ENCODE assay signal across 5 cellular contexts in the genomic region with DNA sequence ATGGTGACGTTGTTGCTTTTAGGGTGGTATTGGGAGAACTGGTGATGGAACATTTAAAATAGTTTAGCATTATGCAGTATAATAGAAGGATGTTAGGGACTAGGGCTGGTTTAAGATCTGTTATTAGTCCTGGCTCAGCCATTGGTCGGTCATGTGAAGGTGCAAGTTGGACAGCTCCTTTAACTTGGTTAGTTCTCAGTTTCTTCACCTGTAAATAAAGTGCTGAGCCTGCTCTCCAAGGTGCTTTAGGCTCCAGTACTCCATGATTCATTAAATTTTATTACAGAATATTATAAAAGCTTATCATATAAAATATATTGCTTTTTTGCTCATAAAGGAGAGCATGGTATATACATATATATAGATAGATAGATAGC.
TF ChIP-seq lines count a peak whose summit lies in the region.

No MANE protein-coding gene starts in this region.

TF ChIP-seq in SK-N-SH, 30 proteins besides CTCF, POLR2A, EP300 and RAD21:
- TF ChIP-seq, protein P1, sequence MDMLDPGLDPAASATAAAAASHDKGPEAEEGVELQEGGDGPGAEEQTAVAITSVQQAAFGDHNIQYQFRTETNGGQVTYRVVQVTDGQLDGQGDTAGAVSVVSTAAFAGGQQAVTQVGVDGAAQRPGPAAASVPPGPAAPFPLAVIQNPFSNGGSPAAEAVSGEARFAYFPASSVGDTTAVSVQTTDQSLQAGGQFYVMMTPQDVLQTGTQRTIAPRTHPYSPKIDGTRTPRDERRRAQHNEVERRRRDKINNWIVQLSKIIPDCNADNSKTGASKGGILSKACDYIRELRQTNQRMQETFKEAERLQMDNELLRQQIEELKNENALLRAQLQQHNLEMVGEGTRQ (IDR thresholded peaks at IDR 0.05; ENCODE audit: borderline replicate concordance, low read depth, low read length) = no peak
- TF ChIP-seq, protein P2, sequence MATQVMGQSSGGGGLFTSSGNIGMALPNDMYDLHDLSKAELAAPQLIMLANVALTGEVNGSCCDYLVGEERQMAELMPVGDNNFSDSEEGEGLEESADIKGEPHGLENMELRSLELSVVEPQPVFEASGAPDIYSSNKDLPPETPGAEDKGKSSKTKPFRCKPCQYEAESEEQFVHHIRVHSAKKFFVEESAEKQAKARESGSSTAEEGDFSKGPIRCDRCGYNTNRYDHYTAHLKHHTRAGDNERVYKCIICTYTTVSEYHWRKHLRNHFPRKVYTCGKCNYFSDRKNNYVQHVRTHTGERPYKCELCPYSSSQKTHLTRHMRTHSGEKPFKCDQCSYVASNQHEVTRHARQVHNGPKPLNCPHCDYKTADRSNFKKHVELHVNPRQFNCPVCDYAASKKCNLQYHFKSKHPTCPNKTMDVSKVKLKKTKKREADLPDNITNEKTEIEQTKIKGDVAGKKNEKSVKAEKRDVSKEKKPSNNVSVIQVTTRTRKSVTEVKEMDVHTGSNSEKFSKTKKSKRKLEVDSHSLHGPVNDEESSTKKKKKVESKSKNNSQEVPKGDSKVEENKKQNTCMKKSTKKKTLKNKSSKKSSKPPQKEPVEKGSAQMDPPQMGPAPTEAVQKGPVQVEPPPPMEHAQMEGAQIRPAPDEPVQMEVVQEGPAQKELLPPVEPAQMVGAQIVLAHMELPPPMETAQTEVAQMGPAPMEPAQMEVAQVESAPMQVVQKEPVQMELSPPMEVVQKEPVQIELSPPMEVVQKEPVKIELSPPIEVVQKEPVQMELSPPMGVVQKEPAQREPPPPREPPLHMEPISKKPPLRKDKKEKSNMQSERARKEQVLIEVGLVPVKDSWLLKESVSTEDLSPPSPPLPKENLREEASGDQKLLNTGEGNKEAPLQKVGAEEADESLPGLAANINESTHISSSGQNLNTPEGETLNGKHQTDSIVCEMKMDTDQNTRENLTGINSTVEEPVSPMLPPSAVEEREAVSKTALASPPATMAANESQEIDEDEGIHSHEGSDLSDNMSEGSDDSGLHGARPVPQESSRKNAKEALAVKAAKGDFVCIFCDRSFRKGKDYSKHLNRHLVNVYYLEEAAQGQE (IDR thresholded peaks at IDR 0.05; ENCODE audit: low read depth, low read length) = peak; percentile 82

TF ChIP-seq in SK-N-SH treated with all-trans-retinoic acid at 6 μM for 48 hours, 23 proteins besides CTCF, POLR2A, EP300 and RAD21:
- TF ChIP-seq ESRRG (CRISPR knock-in tag; IDR thresholded peaks at IDR 0.05) = no peak
- TF ChIP-seq RARB (CRISPR knock-in tag; IDR thresholded peaks at IDR 0.05) = no peak
- TF ChIP-seq ZFP3 (CRISPR knock-in tag; IDR thresholded peaks at IDR 0.05) = no peak
- TF ChIP-seq BACH2 (CRISPR knock-in tag; IDR thresholded peaks at IDR 0.05; ENCODE audit: borderline replicate concordance) = no peak
- no peak for TF ChIP-seq ZNF70 (CRISPR knock-in tag; IDR thresholded peaks at IDR 0.05)
- TF ChIP-seq, protein P3, sequence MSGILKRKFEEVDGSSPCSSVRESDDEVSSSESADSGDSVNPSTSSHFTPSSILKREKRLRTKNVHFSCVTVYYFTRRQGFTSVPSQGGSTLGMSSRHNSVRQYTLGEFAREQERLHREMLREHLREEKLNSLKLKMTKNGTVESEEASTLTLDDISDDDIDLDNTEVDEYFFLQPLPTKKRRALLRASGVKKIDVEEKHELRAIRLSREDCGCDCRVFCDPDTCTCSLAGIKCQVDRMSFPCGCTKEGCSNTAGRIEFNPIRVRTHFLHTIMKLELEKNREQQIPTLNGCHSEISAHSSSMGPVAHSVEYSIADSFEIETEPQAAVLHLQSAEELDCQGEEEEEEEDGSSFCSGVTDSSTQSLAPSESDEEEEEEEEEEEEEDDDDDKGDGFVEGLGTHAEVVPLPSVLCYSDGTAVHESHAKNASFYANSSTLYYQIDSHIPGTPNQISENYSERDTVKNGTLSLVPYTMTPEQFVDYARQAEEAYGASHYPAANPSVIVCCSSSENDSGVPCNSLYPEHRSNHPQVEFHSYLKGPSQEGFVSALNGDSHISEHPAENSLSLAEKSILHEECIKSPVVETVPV (CRISPR knock-in tag; IDR thresholded peaks at IDR 0.05) = no peak
- no peak for TF ChIP-seq ZNF8 (CRISPR knock-in tag; IDR thresholded peaks at IDR 0.05)
- TF ChIP-seq ZFP30 (CRISPR knock-in tag; IDR thresholded peaks at IDR 0.05) = no peak
- no peak for TF ChIP-seq SNAI2 (CRISPR knock-in tag; IDR thresholded peaks at IDR 0.05)
- no peak for TF ChIP-seq ZNF565 (CRISPR knock-in tag; conservative IDR thresholded peaks at IDR 0.05; ENCODE audit: low read depth)
- TF ChIP-seq TOX (CRISPR knock-in tag; IDR thresholded peaks at IDR 0.05; ENCODE audit: borderline replicate concordance) = no peak

TF ChIP-seq in HCT116, 20 proteins besides CTCF, POLR2A, EP300 and RAD21:
- TF ChIP-seq FOSL1 (IDR thresholded peaks at IDR 0.05; ENCODE audit: low read depth) = no peak
- no peak for TF ChIP-seq ZFX (IDR thresholded peaks at IDR 0.05)
- TF ChIP-seq, protein P4, sequence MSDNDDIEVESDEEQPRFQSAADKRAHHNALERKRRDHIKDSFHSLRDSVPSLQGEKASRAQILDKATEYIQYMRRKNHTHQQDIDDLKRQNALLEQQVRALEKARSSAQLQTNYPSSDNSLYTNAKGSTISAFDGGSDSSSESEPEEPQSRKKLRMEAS (IDR thresholded peaks at IDR 0.05) = no peak
- TF ChIP-seq SP1 (IDR thresholded peaks at IDR 0.05; ENCODE audit: low read depth) = no peak
- TF ChIP-seq, protein P2 (IDR thresholded peaks at IDR 0.05; ENCODE audit: low read depth) = peak; percentile 15; the same call in 1 of the 2 replicates
- TF ChIP-seq, protein P5, sequence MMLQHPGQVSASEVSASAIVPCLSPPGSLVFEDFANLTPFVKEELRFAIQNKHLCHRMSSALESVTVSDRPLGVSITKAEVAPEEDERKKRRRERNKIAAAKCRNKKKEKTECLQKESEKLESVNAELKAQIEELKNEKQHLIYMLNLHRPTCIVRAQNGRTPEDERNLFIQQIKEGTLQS (IDR thresholded peaks at IDR 0.05) = no peak

TF ChIP-seq in Ishikawa, 13 proteins besides CTCF, POLR2A, EP300 and RAD21:
- TF ChIP-seq, protein P2 (IDR thresholded peaks at IDR 0.05; ENCODE audit: low read depth) = peak; percentile 80
- TF ChIP-seq, protein P4 (IDR thresholded peaks at IDR 0.05) = no peak
- TF ChIP-seq TEAD4 (IDR thresholded peaks at IDR 0.05) = no peak

TF ChIP-seq in H1, 55 proteins besides CTCF, POLR2A, EP300 and RAD21:
- TF ChIP-seq EZH2 (IDR thresholded peaks at IDR 0.05; ENCODE audit: low read depth, low read length, severe bottlenecking) = no peak
- TF ChIP-seq SIN3A (conservative IDR thresholded peaks at IDR 0.05 in 1 of 2, IDR thresholded peaks at IDR 0.05 in 1 of 2; ENCODE audit: low read depth in 1 of 2, low read length in 2 of 2) = no peak
- TF ChIP-seq, protein P1 (IDR thresholded peaks at IDR 0.05; ENCODE audit: low read length) = no peak
- TF ChIP-seq CHD2 (IDR thresholded peaks at IDR 0.05; ENCODE audit: low read length) = no peak
- no peak for TF ChIP-seq MAFK (IDR thresholded peaks at IDR 0.05; ENCODE audit: low read depth, low read length)
- TF ChIP-seq, protein P6, sequence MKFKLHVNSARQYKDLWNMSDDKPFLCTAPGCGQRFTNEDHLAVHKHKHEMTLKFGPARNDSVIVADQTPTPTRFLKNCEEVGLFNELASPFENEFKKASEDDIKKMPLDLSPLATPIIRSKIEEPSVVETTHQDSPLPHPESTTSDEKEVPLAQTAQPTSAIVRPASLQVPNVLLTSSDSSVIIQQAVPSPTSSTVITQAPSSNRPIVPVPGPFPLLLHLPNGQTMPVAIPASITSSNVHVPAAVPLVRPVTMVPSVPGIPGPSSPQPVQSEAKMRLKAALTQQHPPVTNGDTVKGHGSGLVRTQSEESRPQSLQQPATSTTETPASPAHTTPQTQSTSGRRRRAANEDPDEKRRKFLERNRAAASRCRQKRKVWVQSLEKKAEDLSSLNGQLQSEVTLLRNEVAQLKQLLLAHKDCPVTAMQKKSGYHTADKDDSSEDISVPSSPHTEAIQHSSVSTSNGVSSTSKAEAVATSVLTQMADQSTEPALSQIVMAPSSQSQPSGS (IDR thresholded peaks at IDR 0.05; ENCODE audit: low read length) = no peak
- no peak for TF ChIP-seq TAF7 (optimal IDR thresholded peaks at IDR 0.05; ENCODE audit: borderline replicate concordance, low read depth, low read length)
- no peak for TF ChIP-seq TAF1 (IDR thresholded peaks at IDR 0.05; ENCODE audit: low read depth, low read length)
- no peak for TF ChIP-seq RFX5 (IDR thresholded peaks at IDR 0.05; ENCODE audit: borderline replicate concordance, low read depth, low read length)
